Comparison of ENCODE assay signal across 8 cellular contexts in the genomic region with DNA sequence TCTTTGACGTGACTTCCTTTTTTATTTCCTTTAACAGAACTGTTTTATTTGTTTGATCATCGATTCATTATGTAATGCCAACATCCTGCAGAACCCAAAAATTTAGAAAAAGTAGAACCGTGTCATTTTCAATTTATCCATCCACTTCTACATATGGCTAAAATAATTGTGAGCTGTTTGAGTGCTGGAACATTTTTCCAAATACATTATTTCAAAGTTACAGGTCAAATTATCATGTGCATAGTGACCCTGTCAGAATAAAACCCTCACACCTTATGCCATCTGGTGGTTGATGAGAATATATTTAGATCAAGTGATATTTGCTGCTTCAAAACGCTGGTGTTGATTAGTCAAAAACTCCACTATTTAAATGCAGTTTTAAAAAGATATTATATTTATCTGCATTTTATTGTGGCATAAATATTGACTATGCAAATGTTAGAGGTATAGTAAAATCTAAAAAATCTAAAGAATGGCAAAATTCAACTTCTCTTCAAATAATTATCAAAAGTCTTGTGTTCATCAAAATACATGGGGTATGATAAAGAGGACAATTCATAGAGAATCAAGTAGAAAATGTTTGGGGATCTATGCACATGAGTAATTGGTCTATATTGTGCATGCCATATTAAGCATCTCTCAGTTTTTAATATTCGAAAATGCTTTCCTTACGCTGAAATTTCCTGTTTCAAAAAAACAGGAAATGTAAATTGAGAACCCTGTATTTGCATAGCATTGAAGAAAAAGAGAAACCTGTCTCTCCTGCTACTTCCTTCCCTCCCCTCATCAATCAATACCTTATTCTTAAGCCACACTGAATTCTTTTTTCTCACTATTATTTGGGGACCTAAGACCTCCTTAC. TPM values are rescaled to one million over a fixed set of nuclear protein-coding genes. Genes with fewer than 3 reads are reported as not detected.
DNase-seq lines count a peak whose midpoint lies in the region; ATAC-seq and TF ChIP-seq lines count a peak whose summit lies in the region.

No MANE protein-coding gene starts in this region.

- POLR2A ChIA-PET in activated CD4-positive, alpha-beta memory T cell treated with anti-CD3 and anti-CD28 coated beads for 36 hours (lab: Charles Lee): no interaction called here

- intact Hi-C loops in activated CD4-positive, alpha-beta memory T cell treated with anti-CD3 and anti-CD28 coated beads for 36 hours (cut with micrococcal nuclease): loop anchor here (10.0 kb wide), 2 partner anchors 468 to 928 kb away; a partner anchor contains a TSS

- H3K9me3 Mint-ChIP-seq in activated CD4-positive, alpha-beta memory T cell treated with anti-CD3 and anti-CD28 coated beads for 36 hours: no peaks in the 10 kb centered on the region

- ATAC-seq in HG03159 (IDR thresholded peaks at IDR 0.05; ENCODE audit: unreplicated experiment) (no peak), GM19467 (IDR thresholded peaks at IDR 0.05; ENCODE audit: unreplicated experiment) (no peak)

- no peak overlapping the region for H3K27ac Mint-ChIP-seq in activated CD4-positive, alpha-beta memory T cell treated with anti-CD3 and anti-CD28 coated beads for 36 hours

- H3K4me3 Mint-ChIP-seq in activated CD4-positive, alpha-beta memory T cell treated with anti-CD3 and anti-CD28 coated beads for 36 hours: no peak overlapping the region

- TF ChIP-seq CTCF in AG10803 (conservative IDR thresholded peaks at IDR 0.05; ENCODE audit: low read length) (peak; percentile 68), GM12874 (IDR thresholded peaks at IDR 0.05; ENCODE audit: insufficient read depth, low read depth, low read length) (0 out of 2 replicates have a peak, but pooled peaks have one; percentile 3), kidney epithelial cell (IDR thresholded peaks at IDR 0.05; ENCODE audit: insufficient read depth, low read length, poor library complexity, severe bottlenecking) (peak; percentile 28)

- H3K4me3 ChIP-seq in AG10803 (ENCODE audit: low read length) (no peak overlapping the region), kidney epithelial cell (ENCODE audit: low read depth, low read length) (no peak overlapping the region)

- CTCF ChIA-PET in activated CD4-positive, alpha-beta memory T cell treated with anti-CD3 and anti-CD28 coated beads for 36 hours (lab: Charles Lee): interaction anchor here (0.6 to 4.4 kb wide), 10 partner anchors 9 to 626 kb away, joined by 3 to 30 read pairs (median 3); no protein-coding TSS in a partner anchor

- H3K4me1 Mint-ChIP-seq in activated CD4-positive, alpha-beta memory T cell treated with anti-CD3 and anti-CD28 coated beads for 36 hours (ENCODE audit: low read depth): peaks cover 18% of the 10 kb centered on the region

- peaks cover 13% of the 10 kb centered on the region for H3K27me3 Mint-ChIP-seq in activated CD4-positive, alpha-beta memory T cell treated with anti-CD3 and anti-CD28 coated beads for 36 hours

- peak; percentile 58 for DNase-seq in AG10803 (ENCODE audit: low read depth)
- DNase-seq in NCI-H2227 treated with DMSO at 0.1 percent for 48 hours (lab: John Stamatoyannopoulos, UW): peak; percentile 13
- DNase-seq in astrocyte of the hippocampus (ENCODE audit: low read depth, low spot score): peak; percentile 64
- DNase-seq in kidney epithelial cell (ENCODE audit: low read depth): no peak
- no peak for DNase-seq in activated CD4-positive, alpha-beta memory T cell treated with anti-CD3 and anti-CD28 coated beads for 36 hours

- H3K27me3 ChIP-seq in kidney epithelial cell (ENCODE audit: control insufficient read depth, insufficient read depth, low read length): no peaks in the 10 kb centered on the region

- H3K36me3 Mint-ChIP-seq in activated CD4-positive, alpha-beta memory T cell treated with anti-CD3 and anti-CD28 coated beads for 36 hours: no peaks in the 10 kb centered on the region

- no peaks in the 10 kb centered on the region for H3K36me3 ChIP-seq in kidney epithelial cell (ENCODE audit: control insufficient read depth, insufficient read depth, low read length)

RNA-seq across cellular contexts. Expression of a gene that starts 39.7 kb away (rescaled TPM):
- total RNA-seq in kidney epithelial cell: not detected in 2 replicates
- total RNA-seq in activated CD4-positive, alpha-beta memory T cell treated with anti-CD3 and anti-CD28 coated beads for 36 hours: not detected

Comparison
In these comparisons a context has a peak if more than half of its experiments do, and no peak if none do; other contexts are left out.
1. DNase-seq: peak in AG10803 (single experiment), NCI-H2227 treated with DMSO at 0.1 percent for 48 hours (single experiment) and astrocyte of the hippocampus (single experiment); none in kidney epithelial cell (single experiment) and activated CD4-positive, alpha-beta memory T cell treated with anti-CD3 and anti-CD28 coated beads for 36 hours (single experiment).
2. CTCF ChIP-seq: peak in every context shown above with its lines; median percentile 68 in AG10803; 28 in kidney epithelial cell; 3 in GM12874.